In the genomic region with DNA sequence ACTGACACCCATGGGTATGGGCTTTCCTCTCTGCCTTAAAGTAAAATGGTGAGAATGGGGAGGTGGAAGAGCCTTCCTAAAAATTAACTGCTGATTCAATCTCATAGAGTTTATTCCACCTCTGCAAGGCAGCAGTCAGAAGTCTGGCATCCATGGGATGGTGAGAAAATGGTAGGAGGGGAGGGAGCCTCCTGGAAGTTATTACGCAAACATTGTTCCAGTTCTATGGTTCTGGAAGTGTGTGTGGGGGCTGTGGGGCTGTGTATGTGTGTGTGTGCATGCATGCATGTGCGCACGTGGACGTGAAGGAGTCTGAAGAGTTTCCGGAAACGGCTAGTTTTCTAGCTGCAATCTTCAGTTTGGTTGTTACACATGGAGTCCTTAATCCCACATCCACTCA, we compare ENCODE assay signal across 1 cellular context.
TF ChIP-seq lines count a peak whose summit lies in the region.

No MANE protein-coding gene starts in this region.

TF ChIP-seq in GM23338, 12 proteins besides CTCF, POLR2A, EP300 and RAD21 (continued from another document):
- no peak for TF ChIP-seq ZNF462 (CRISPR knock-in tag; IDR thresholded peaks at IDR 0.05)
- TF ChIP-seq EZH2 (IDR thresholded peaks at IDR 0.05; ENCODE audit: low read depth, unreplicated experiment): no peak
- TF ChIP-seq POLR2AphosphoS5 (IDR thresholded peaks at IDR 0.05; ENCODE audit: low read depth): no peak
